Comparison of ENCODE assay signal across 1 cellular context in genomic region chr2:241726459-241726858, GRCh38.
TF ChIP-seq lines count a peak whose summit lies in the region.

No MANE protein-coding gene starts in this region.

TF ChIP-seq in HepG2, 621 proteins besides CTCF, POLR2A, EP300 and RAD21:
- TF ChIP-seq AGO2 (optimal IDR thresholded peaks at IDR 0.05; ENCODE audit: low read depth, low read length): peak; percentile 84
- TF ChIP-seq POLR2G (IDR thresholded peaks at IDR 0.05; ENCODE audit: low read depth, low read length): 0 out of 2 replicates have a peak, but pooled peaks have one; percentile 29
- no peak for TF ChIP-seq ZBTB7B (CRISPR knock-in tag; IDR thresholded peaks at IDR 0.05)
- TF ChIP-seq ZNF83 (CRISPR knock-in tag; IDR thresholded peaks at IDR 0.05; ENCODE audit: borderline replicate concordance): no peak
TF ChIP-seq in HepG2: peak in this region for 2.
